31 cellular contexts compared by ENCODE assay signal in the genomic region with DNA sequence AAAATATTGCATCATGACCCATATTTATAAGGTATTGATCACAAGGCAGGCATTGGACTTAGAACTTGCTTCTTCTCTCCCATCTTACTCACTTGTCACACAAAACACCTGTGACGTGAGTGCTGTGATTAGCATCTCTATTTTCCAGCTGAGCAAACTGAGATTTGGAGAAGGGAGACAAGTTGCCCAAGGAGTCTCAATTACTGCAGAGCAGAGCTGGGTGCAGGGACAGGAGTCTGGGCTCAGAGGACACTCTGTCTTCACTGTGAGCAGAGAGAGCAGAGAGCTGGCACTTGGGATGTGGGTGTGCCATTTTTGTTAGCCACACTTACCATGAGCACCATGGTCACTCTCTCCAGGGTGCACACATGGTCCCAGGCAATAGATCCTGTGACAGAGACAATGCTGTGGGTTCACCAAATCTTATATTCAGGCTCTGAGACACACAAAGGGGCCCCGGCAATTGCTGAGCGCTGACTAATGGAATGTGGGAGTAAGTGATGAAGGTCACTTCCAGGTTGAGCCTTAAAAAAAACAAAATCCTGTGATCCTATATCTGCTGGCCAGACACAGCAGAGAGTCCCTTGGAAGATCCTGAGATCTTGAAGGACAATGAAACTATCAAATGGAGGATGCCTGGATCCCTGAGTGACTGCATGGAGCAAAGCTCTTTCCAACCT.
DNase-seq lines count a peak whose midpoint lies in the region; ATAC-seq, FAIRE-seq and TF ChIP-seq lines count a peak whose summit lies in the region.
"Had no signal": no experiment of that assay in that cellular context is flagged by ENCODE, and none has a peak within 500 bp of the region (broad histone marks: within the 10 kb centered on the region; RNA-seq: fewer than 3 reads in every experiment).

No MANE protein-coding gene starts in this region.

- H3K4me1 ChIP-seq in A549 (peaks cover 44% of the 10 kb centered on the region), IMR-90 (ENCODE audit: control insufficient read depth, insufficient read depth, low read length) (peaks cover 21% of the 10 kb centered on the region), K562 (replicated peaks in 1 of 2; ENCODE audit: control insufficient read depth in 2 of 2, insufficient read depth in 2 of 2, low read length in 2 of 2) (peaks cover 11 to 17% of the 10 kb centered on the region in 2 experiments; a peak in 4 of 5 replicates), osteoblast (ENCODE audit: insufficient read depth, low read length) (peaks cover 23% of the 10 kb centered on the region)
- H3K4me1 ChIP-seq: psoas muscle, testis had no signal

- peak overlapping the region; percentile 19 for H2AFZ ChIP-seq in IMR-90 (replicated peaks; ENCODE audit: low read length, poor library complexity)
- H2AFZ ChIP-seq in K562 (ENCODE audit: low read depth, low read length): no peak overlapping the region
- H2AFZ ChIP-seq in osteoblast (ENCODE audit: low read length): no peak overlapping the region

- peak overlapping the region; percentile 88; the same call in 1 of the 3 replicates for H2BK15ac ChIP-seq in IMR-90 (ENCODE audit: low read depth, low read length)

- peak overlapping the region in 1 of 2 experiments; percentile 49; a peak in 1 of 4 replicates for H4K8ac ChIP-seq in IMR-90 (ENCODE audit: low read depth in 2 of 2, low read length in 2 of 2)

- H3K56ac ChIP-seq in IMR-90 (ENCODE audit: extremely low read depth, insufficient read depth, low read length): no peak overlapping the region

- H3K4me3 Mint-ChIP-seq in activated CD4-positive, alpha-beta memory T cell treated with anti-CD3 and anti-CD28 coated beads, Interleukin-2, amount 10 ng/mL, durations not matched to agents 7 days and 5 days: no peak overlapping the region
- H3K4me3 Mint-ChIP-seq: activated B cell treated with CpG ODN at 0.5 μM for 24 hours; activated naive CD4-positive, alpha-beta T cell treated with anti-CD3 and anti-CD28 coated beads, Interleukin-2, amount 50 U/mL, for 24 hours; CD4-positive, alpha-beta T cell had no signal

- H3K18ac ChIP-seq in IMR-90 (ENCODE audit: low read depth, low read length): peak overlapping the region; percentile 81; the same call in 1 of the 2 replicates

- no peaks in the 10 kb centered on the region for H3K36me3 Mint-ChIP-seq in activated CD4-positive, alpha-beta memory T cell treated with anti-CD3 and anti-CD28 coated beads, Interleukin-2, amount 10 ng/mL, durations not matched to agents 7 days and 5 days (ENCODE audit: low read depth)
- H3K36me3 Mint-ChIP-seq: activated naive CD4-positive, alpha-beta T cell treated with anti-CD3 and anti-CD28 coated beads, Interleukin-2, amount 50 U/mL, for 24 hours had no signal

- no peaks in the 10 kb centered on the region; the same call in 1 of the 2 replicates for H4K20me1 ChIP-seq in IMR-90 (ENCODE audit: insufficient read depth, low read length)
- H4K20me1 ChIP-seq in K562 (replicated peaks; ENCODE audit: control insufficient read depth, insufficient read depth, low read length): no peaks in the 10 kb centered on the region
- H4K20me1 ChIP-seq in osteoblast (ENCODE audit: insufficient read depth, low read length): no peaks in the 10 kb centered on the region

- TF ChIP-seq CTCF in A549 (IDR thresholded peaks at IDR 0.05): no peak
- TF ChIP-seq CTCF in IMR-90 (conservative IDR thresholded peaks at IDR 0.05; ENCODE audit: low read depth, low read length): no peak
- TF ChIP-seq CTCF in K562 (IDR thresholded peaks at IDR 0.05 in 2 of 3, conservative IDR thresholded peaks at IDR 0.05 in 1 of 3; ENCODE audit: insufficient read depth in 2 of 3, low read depth in 1 of 3, low read length in 3 of 3): no peak
- no peak for TF ChIP-seq CTCF in osteoblast (IDR thresholded peaks at IDR 0.05; ENCODE audit: extremely low read depth, low read depth, low read length)

- TF ChIP-seq RAD21 in A549 (conservative IDR thresholded peaks at IDR 0.05 in 1 of 2, IDR thresholded peaks at IDR 0.05 in 1 of 2) (no peak), IMR-90 (IDR thresholded peaks at IDR 0.05; ENCODE audit: low read length) (no peak), K562 (CRISPR knock-in tag; conservative IDR thresholded peaks at IDR 0.05 in 1 of 2, IDR thresholded peaks at IDR 0.05 in 1 of 2) (no peak)

- H2BK120ac ChIP-seq in IMR-90 (ENCODE audit: low read depth, low read length): peak overlapping the region; percentile 81

- H2BK5ac ChIP-seq in IMR-90 (ENCODE audit: low read depth, low read length, poor library complexity, severe bottlenecking): peak overlapping the region; percentile 22

- H3K36me3 ChIP-seq in IMR-90 (ENCODE audit: control insufficient read depth, insufficient read depth, low read length) (no peaks in the 10 kb centered on the region), K562 (ENCODE audit: control insufficient read depth, insufficient read depth, low read length) (no peaks in the 10 kb centered on the region), osteoblast (ENCODE audit: insufficient read depth, low read length) (no peaks in the 10 kb centered on the region)
- H3K36me3 ChIP-seq: cardiac muscle cell, left lung had no signal

- no peaks in the 10 kb centered on the region for H3K9me3 Mint-ChIP-seq in activated CD4-positive, alpha-beta memory T cell treated with anti-CD3 and anti-CD28 coated beads, Interleukin-2, amount 10 ng/mL, durations not matched to agents 7 days and 5 days
- H3K9me3 Mint-ChIP-seq: activated B cell treated with CpG ODN at 0.5 μM for 24 hours; activated naive CD4-positive, alpha-beta T cell treated with anti-CD3 and anti-CD28 coated beads, Interleukin-2, amount 50 U/mL, for 24 hours; CD4-positive, alpha-beta T cell had no signal

- peak overlapping the region; percentile 78 for H3K14ac ChIP-seq in IMR-90 (replicated peaks; ENCODE audit: low read depth, low read length)

- no peak overlapping the region for H3K9ac ChIP-seq in IMR-90 (ENCODE audit: low read depth, low read length)
- H3K9ac ChIP-seq in K562 (ENCODE audit: insufficient read depth in 1 of 2, low read depth in 2 of 2, low read length in 2 of 2): no peak overlapping the region; a peak in 1 of 4 replicates
- H3K9ac ChIP-seq: KMS-11 had no signal

- intact Hi-C loops in IMR-90 (cut with micrococcal nuclease): no loop called here
- intact Hi-C loops in K562 (cut with micrococcal nuclease): no loop called here

- H3K27ac ChIP-seq in A549: peak overlapping the region; percentile 44 to 99
- H3K27ac ChIP-seq in IMR-90 (ENCODE audit: insufficient read depth, low read length): 0 out of 2 replicates have a peak overlapping the region, but pooled peaks have one; percentile 25
- no peak overlapping the region for H3K27ac ChIP-seq in K562 (ENCODE audit: extremely low read depth, low read depth, low read length)
- peak overlapping the region; percentile 71 for H3K27ac ChIP-seq in osteoblast (ENCODE audit: low read depth, low read length)
- H3K27ac ChIP-seq: cardiac muscle cell, coronary artery, KMS-11, left lung, psoas muscle, testis had no signal

- H2AK5ac ChIP-seq in IMR-90 (ENCODE audit: low read depth, low read length): peak overlapping the region; percentile 93

- CTCF ChIA-PET in A549 (lab: Yijun Ruan, JAX): interaction anchor here (0.9 to 2.2 kb wide), 3 partner anchors 12 to 134 kb away, joined by 3 to 5 read pairs (median 3); no protein-coding TSS in a partner anchor
- CTCF ChIA-PET in IMR-90 (lab: Yijun Ruan, JAX): interaction anchor here (0.6 to 0.7 kb wide), 2 partner anchors 9 to 269 kb away, joined by 3 to 8 read pairs; no protein-coding TSS in a partner anchor
- CTCF ChIA-PET in K562 (lab: Yijun Ruan, JAX; ENCODE audit: low intra/inter-chr PET ratio): no interaction called here
- CTCF ChIA-PET in activated CD4-positive, alpha-beta memory T cell treated with anti-CD3 and anti-CD28 coated beads, Interleukin-2, amount 10 ng/mL, durations not matched to agents 7 days and 5 days (lab: Charles Lee): no interaction called here

- H3K79me1 ChIP-seq in IMR-90 (ENCODE audit: low read depth in 1 of 2, low read length in 2 of 2): peaks cover 0 to 15% of the 10 kb centered on the region in 2 experiments; a peak in 2 of 4 replicates

- H3K9me3 ChIP-seq in A549 (peaks cover 7% of the 10 kb centered on the region; the same call in 2 of the 3 replicates), IMR-90 (ENCODE audit: control insufficient read depth, insufficient read depth, low read length) (peaks cover 7% of the 10 kb centered on the region; the same call in 1 of the 2 replicates), K562 (replicated peaks; ENCODE audit: control insufficient read depth, insufficient read depth, low read depth, low read length) (peaks cover 8% of the 10 kb centered on the region; the same call in 1 of the 2 replicates), osteoblast (ENCODE audit: low read depth, low read length) (peaks cover 7% of the 10 kb centered on the region)
- H3K9me3 ChIP-seq: left lung, psoas muscle, testis had no signal

- BruUV-seq in IMR-90 (replicated peaks; lab: Mats Ljungman, UMichigan): no TSS peak
- BruUV-seq in K562 (replicated peaks; lab: Mats Ljungman, UMichigan): no TSS peak

- ATAC-seq in A549 (no peak), IMR-90 (ENCODE audit: low read depth) (no peak), K562 (no peak)

- peak overlapping the region; percentile 79 for H3K4ac ChIP-seq in IMR-90 (ENCODE audit: low read depth, low read length)

- POLR2A ChIA-PET in A549 (lab: Yijun Ruan, JAX): no interaction called here
- POLR2A ChIA-PET in IMR-90 (lab: Charles Lee; ENCODE audit: unreplicated experiment): interaction anchor here (0.7 kb wide), 1 partner anchor 12 kb away, joined by 3 read pairs; no protein-coding TSS in a partner anchor
- POLR2A ChIA-PET in K562 (lab: Yijun Ruan, JAX): interaction anchor here (0.6 to 1.3 kb wide), 4 partner anchors 16 to 262 kb away, joined by 3 read pairs; no protein-coding TSS in a partner anchor
- POLR2A ChIA-PET in activated CD4-positive, alpha-beta memory T cell treated with anti-CD3 and anti-CD28 coated beads, Interleukin-2, amount 10 ng/mL, durations not matched to agents 7 days and 5 days (lab: Charles Lee): no interaction called here

- no peak for TF ChIP-seq EP300 in A549 (IDR thresholded peaks at IDR 0.05)
- no peak for TF ChIP-seq EP300 in K562 (IDR thresholded peaks at IDR 0.05; ENCODE audit: low read length)

- peaks cover 24% of the 10 kb centered on the region for H3K9me1 ChIP-seq in IMR-90 (ENCODE audit: insufficient read depth, low read length)
- H3K9me1 ChIP-seq in K562 (ENCODE audit: control insufficient read depth, insufficient read depth, low read length): no peaks in the 10 kb centered on the region

- peak overlapping the region; percentile 64 for H4K91ac ChIP-seq in IMR-90 (ENCODE audit: insufficient read depth, low read depth, low read length)

- no peak overlapping the region for H3K23ac ChIP-seq in IMR-90 (ENCODE audit: low read depth, low read length)

- H3K79me2 ChIP-seq in K562 (ENCODE audit: control insufficient read depth, insufficient read depth, low read length) (no peaks in the 10 kb centered on the region), osteoblast (ENCODE audit: insufficient read depth, low read length) (no peaks in the 10 kb centered on the region)

- H3K27me3 ChIP-seq in IMR-90 (ENCODE audit: control insufficient read depth, insufficient read depth, low read length) (no peaks in the 10 kb centered on the region), K562 (ENCODE audit: control insufficient read depth in 2 of 2, insufficient read depth in 2 of 2, low read length in 2 of 2) (no peaks in the 10 kb centered on the region), osteoblast (ENCODE audit: insufficient read depth, low read length) (no peaks in the 10 kb centered on the region)
- H3K27me3 ChIP-seq: cardiac muscle cell, left lung, testis had no signal

- in situ Hi-C loops in IMR-90 (cut with MboI; ENCODE audit: low sequenced_read_pairs): no loop called here
- in situ Hi-C loops in K562 (cut with MboI): no loop called here

- 68% methylated on average over 3 of the region's 3 CpGs for WGBS in A549 (ENCODE audit: missing lambda C conversion rate)
- WGBS in IMR-90 (ENCODE audit: extremely low coverage in 2 of 2, insufficient read length in 1 of 2), 2 experiments: no CpG with 5 or more reads among the region's 3 CpGs
- 67% methylated on average over 3 of the region's 3 CpGs for WGBS in K562 (ENCODE audit: insufficient coverage, low coverage, missing lambda C conversion rate)

- no peak overlapping the region for H4K5ac ChIP-seq in IMR-90 (ENCODE audit: low read depth, low read length)

- FAIRE-seq in A549 (lab: Jason Lieb, UNC) (no peak), K562 (lab: Jason Lieb, UNC) (no peak)
- FAIRE-seq: GM12892, HTR-8/SVneo had no signal

- H2AK9ac ChIP-seq in IMR-90 (replicated peaks; ENCODE audit: low read depth, low read length, poor library complexity): peak overlapping the region; percentile 51

- peak overlapping the region; percentile 67 for H2BK20ac ChIP-seq in IMR-90 (ENCODE audit: low read depth, low read length)

- no peak for DNase-seq in A549 (ENCODE audit: low read depth in 1 of 2, low spot score in 1 of 2)
- no peak for DNase-seq in IMR-90
- DNase-seq in K562 (ENCODE audit: extremely low read depth in 1 of 4, low spot score in 3 of 4): no peak
- no peak for DNase-seq in osteoblast (ENCODE audit: insufficient read length, low spot score, missing footprints)
- no peak for DNase-seq in islet precursor cell
- DNase-seq in activated CD4-positive, alpha-beta memory T cell treated with anti-CD3 and anti-CD28 coated beads, Interleukin-2, amount 10 ng/mL, durations not matched to agents 7 days and 5 days: no peak
- no peak for DNase-seq in hippocampal formation (lab: John Stamatoyannopoulos, UW)
- no peak for DNase-seq in activated T-cell treated with anti-CD3 and anti-CD28 coated beads, Interleukin-2, amount 50 U/mL, for 1 hour
- DNase-seq: 8988T; activated B cell treated with CpG ODN at 0.5 μM for 24 hours; activated CD4-positive, alpha-beta T cell treated with anti-CD3 and anti-CD28 coated beads, Interleukin-2, amount 50 U/mL, for 4 hours; CD4-positive, alpha-beta T cell; effector memory CD4-positive, alpha-beta T cell; erythroblast; GOT3; left lung; MV-4-11; NCI-H1436 treated with DMSO at 0.1 percent for 48 hours; NCI-H510A; psoas muscle; SIG-M5; stimulated activated naive CD4-positive, alpha-beta T cell; SW 1271; T-helper 9 cell; testis had no signal

- H3K4me2 ChIP-seq in A549 (peak overlapping the region; percentile 59; the same call in 2 of the 3 replicates), IMR-90 (ENCODE audit: low read depth, low read length) (no peak overlapping the region), K562 (ENCODE audit: insufficient read depth, low read length) (no peak overlapping the region), osteoblast (ENCODE audit: insufficient read depth, low read length) (no peak overlapping the region)
- H3K4me2 ChIP-seq: KMS-11 had no signal

- H3K4me3 ChIP-seq in A549 (no peak overlapping the region), IMR-90 (ENCODE audit: insufficient read depth, low read depth, low read length) (no peak overlapping the region), K562 (no peak overlapping the region), osteoblast (ENCODE audit: insufficient read depth, low read length) (no peak overlapping the region)
- H3K4me3 ChIP-seq: cardiac muscle cell, coronary artery, left lung, psoas muscle, testis had no signal

- H3K27me3 Mint-ChIP-seq in activated CD4-positive, alpha-beta memory T cell treated with anti-CD3 and anti-CD28 coated beads, Interleukin-2, amount 10 ng/mL, durations not matched to agents 7 days and 5 days: peaks cover 1% of the 10 kb centered on the region
- H3K27me3 Mint-ChIP-seq: activated naive CD4-positive, alpha-beta T cell treated with anti-CD3 and anti-CD28 coated beads, Interleukin-2, amount 50 U/mL, for 24 hours; CD4-positive, alpha-beta T cell had no signal

- dilution Hi-C loops in IMR-90 (cut with HindIII; ENCODE audit: low sequenced_read_pairs, unreplicated experiment): no loop called here

- H3K4me1 Mint-ChIP-seq in activated CD4-positive, alpha-beta memory T cell treated with anti-CD3 and anti-CD28 coated beads, Interleukin-2, amount 10 ng/mL, durations not matched to agents 7 days and 5 days: no peaks in the 10 kb centered on the region

- no peak overlapping the region for H3K27ac Mint-ChIP-seq in activated CD4-positive, alpha-beta memory T cell treated with anti-CD3 and anti-CD28 coated beads, Interleukin-2, amount 10 ng/mL, durations not matched to agents 7 days and 5 days
- H3K27ac Mint-ChIP-seq: activated B cell treated with CpG ODN at 0.5 μM for 24 hours; activated naive CD4-positive, alpha-beta T cell treated with anti-CD3 and anti-CD28 coated beads, Interleukin-2, amount 50 U/mL, for 24 hours; CD4-positive, alpha-beta T cell had no signal

- TF ChIP-seq POLR2A in A549 (IDR thresholded peaks at IDR 0.05; ENCODE audit: low read length) (no peak), IMR-90 (IDR thresholded peaks at IDR 0.05; ENCODE audit: low read depth, low read length) (no peak), K562 (conservative IDR thresholded peaks at IDR 0.05) (no peak)

Comparison
In these comparisons a context has a peak if more than half of its experiments do, and no peak if none do; other contexts are left out.
1. CTCF ChIA-PET loops: an anchor here in A549 (0.9 to 2.2 kb wide) and IMR-90 (0.6 to 0.7 kb wide); none called in K562 and activated CD4-positive, alpha-beta memory T cell treated with anti-CD3 and anti-CD28 coated beads, Interleukin-2, amount 10 ng/mL, durations not matched to agents 7 days and 5 days.
2. POLR2A ChIA-PET loops: an anchor here in IMR-90 (0.7 kb wide) and K562 (0.6 to 1.3 kb wide); none called in A549 and activated CD4-positive, alpha-beta memory T cell treated with anti-CD3 and anti-CD28 coated beads, Interleukin-2, amount 10 ng/mL, durations not matched to agents 7 days and 5 days.